ENCODE assay signal across 8 cellular contexts in the genomic region with DNA sequence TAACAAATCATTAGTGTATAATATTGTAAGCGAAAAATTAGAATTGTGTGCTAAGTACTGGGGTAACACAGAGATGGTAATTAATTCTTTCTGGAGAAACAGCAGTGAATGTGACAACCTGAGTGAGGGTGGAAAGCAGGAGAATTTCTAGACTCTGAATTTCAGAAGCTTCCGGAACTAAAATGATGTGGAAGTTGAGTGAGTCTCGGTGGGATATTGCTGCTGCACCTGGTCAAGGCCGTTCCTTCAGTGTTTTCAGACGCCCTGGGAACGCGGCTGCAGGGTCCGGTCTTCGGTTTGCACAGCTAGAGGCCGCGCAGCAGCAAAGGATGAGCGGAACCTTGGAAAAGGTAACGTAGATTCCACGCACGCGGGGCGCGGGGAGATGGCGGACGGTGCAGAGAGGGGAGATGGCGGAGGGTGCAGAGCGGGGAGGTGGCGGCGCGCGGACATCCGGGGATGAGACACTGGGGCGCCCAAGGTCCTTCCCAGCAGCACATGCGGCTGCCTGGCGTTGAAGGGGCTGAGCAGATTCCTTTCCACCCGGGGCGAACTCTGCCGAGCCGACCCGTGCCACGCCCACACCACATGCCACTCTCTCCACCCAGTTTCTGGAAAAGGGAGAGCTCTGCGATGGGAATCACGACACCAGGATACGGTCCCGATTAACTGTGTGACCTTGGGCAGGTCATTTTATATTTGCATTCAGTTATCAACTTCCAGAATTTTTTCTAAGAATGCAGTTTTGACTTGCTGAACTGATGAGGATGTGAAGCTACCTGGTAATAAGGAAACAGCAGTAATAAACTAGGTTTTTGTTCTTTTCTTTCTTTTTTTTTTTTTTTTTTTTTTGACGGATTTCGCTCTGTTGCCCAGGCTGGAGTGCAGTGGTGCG. TPM values are rescaled to one million over a fixed set of nuclear protein-coding genes. Genes with fewer than 3 reads are reported as not detected.
DNase-seq lines count a peak whose midpoint lies in the region; ATAC-seq and TF ChIP-seq lines count a peak whose summit lies in the region.

MRPL48 (plus strand) TSS at position 232 of the 895 bp plus-strand sequence; CDS start at position 330, 98 bp downstream.

- H3K36me3 ChIP-seq in BLaER1 (peaks cover 18% of the 10 kb centered on the region), right lobe of liver (no peaks in the 10 kb centered on the region)

- H3K27me3 ChIP-seq in BLaER1 (no peaks in the 10 kb centered on the region), dorsolateral prefrontal cortex (no peaks in the 10 kb centered on the region), right lobe of liver (no peaks in the 10 kb centered on the region)

- peak within 1 kb of the TSS; percentile 87 for H3K9ac ChIP-seq in BLaER1

- no peaks in the 10 kb centered on the region for H3K9me3 ChIP-seq in BLaER1
- no peaks in the 10 kb centered on the region for H3K9me3 ChIP-seq in right lobe of liver

- H3K4me3 ChIP-seq in BLaER1 (peak within 1 kb of the TSS; percentile 70), dorsolateral prefrontal cortex (peak within 1 kb of the TSS; percentile 54 to 88 (median 75)), right lobe of liver (peak within 1 kb of the TSS; percentile 72 to 86 (median 82))

- peak in 31 of 56 donors; percentile 4 to 50 (median 24) for TF ChIP-seq CTCF in dorsolateral prefrontal cortex (IDR thresholded peaks at IDR 0.05 in 54 of 56, conservative IDR thresholded peaks at IDR 0.05 in 2 of 56; ENCODE audit: low read depth in 1 of 56, partially characterized antibody in 56 of 56)
- TF ChIP-seq CTCF in right lobe of liver (IDR thresholded peaks at IDR 0.05), result no peak

- peaks cover 20% of the 10 kb centered on the region for H3K4me1 ChIP-seq in BLaER1
- H3K4me1 ChIP-seq in right lobe of liver, result peaks cover 0 to 28% (median 8%) of the 10 kb centered on the region in 4 donors

- H3K4me2 ChIP-seq in BLaER1, result peak within 1 kb of the TSS; percentile 84

- peak; percentile 88 for TF ChIP-seq POLR2A in right lobe of liver (IDR thresholded peaks at IDR 0.05)

- WGBS in right lobe of liver (ENCODE audit: insufficient coverage, low coverage, low lambda C conversion rate, missing lambda C conversion rate), result 4% methylated on average over 35 of the region's 43 CpGs

- intact Hi-C loops in dorsolateral prefrontal cortex (cut with DNase I) (loop anchor here (1.0 to 5.0 kb wide), 4 partner anchors 9 to 384 kb away; partner anchors contain the start of genes COA4 (in 2 of the 2), PAAF1 (in 2 of the 2), C2CD3 (in 1 of the 2) and PPME1 (in 1 of the 2)), right lobe of liver (cut with DNase I) (no loop called here)

- ATAC-seq in GM19351 (IDR thresholded peaks at IDR 0.05; ENCODE audit: unreplicated experiment), result peak; percentile 97
- ATAC-seq in HG03558 (IDR thresholded peaks at IDR 0.05; ENCODE audit: extremely low read depth, unreplicated experiment), result peak; percentile 52
- ATAC-seq in right lobe of liver, result peak; percentile 94 to 98 (median 96)

- DNase-seq in NCI-H748 treated with DMSO at 0.1 percent for 48 hours (lab: John Stamatoyannopoulos, UW), result peak; percentile 90
- DNase-seq in activated CD4-positive, alpha-beta T cell treated with anti-CD3 and anti-CD28 coated beads, Interleukin-2, amount 50 U/mL, for 4 hours, result peak; percentile 81 to 86
- DNase-seq in dorsolateral prefrontal cortex, result peak; percentile 69 to 91 (median 84)
- DNase-seq in right lobe of liver, result peak; percentile 94
- DNase-seq in stimulated activated CD4-positive, alpha-beta T cell treated with anti-CD3 and anti-CD28 coated beads, Interleukin-4, amount 100 ng/mL, for 4 hours, result peak; percentile 83 to 86

- H3K27ac ChIP-seq in BLaER1 (peak within 1 kb of the TSS; percentile 94), dorsolateral prefrontal cortex (peak within 1 kb of the TSS; percentile 83 to 99 (median 94)), right lobe of liver (peak within 1 kb of the TSS; percentile 90 to 95 (median 93))

- H4K20me1 ChIP-seq in BLaER1, result no peaks in the 10 kb centered on the region

RNA-seq across cellular contexts. Expression of gene MRPL48, which starts in this region (rescaled TPM):
- total RNA-seq in dorsolateral prefrontal cortex (10 to 100 TPM; 24.2 to 72.9 (median 43.4) TPM), right lobe of liver (10 to 100 TPM; 15.9 to 26.7 (median 18.2) TPM)

Comparison
In these comparisons a context has a peak if more than half of its experiments do, and no peak if none do; other contexts are left out.
1. Peak in every context shown above with its lines: DNase-seq, ATAC-seq, H3K4me3 ChIP-seq and H3K27ac ChIP-seq.
2. CTCF ChIP-seq: peak in dorsolateral prefrontal cortex (31 of 56); none in right lobe of liver (0 of 4).
3. intact Hi-C loops: an anchor here in dorsolateral prefrontal cortex (1.0 to 5.0 kb wide); none called in right lobe of liver.